ENCODE assay signal across 24 cellular contexts in genomic region chr22:48755332-48755949, GRCh38.
DNase-seq lines count a peak whose midpoint lies in the region; TF ChIP-seq lines count a peak whose summit lies in the region.
"Had no signal": no experiment of that assay in that cellular context is flagged by ENCODE, and none has a peak within 500 bp of the region (broad histone marks: within the 10 kb centered on the region; RNA-seq: fewer than 3 reads in every experiment).

No MANE protein-coding gene starts in this region.

- no peak overlapping the region for H3K27ac ChIP-seq in Peyer's patch
- H3K27ac ChIP-seq in sigmoid colon: no peak overlapping the region
- H3K27ac ChIP-seq: gastroesophageal sphincter, thoracic aorta, VCaP had no signal

- H3K27me3 Mint-ChIP-seq in activated CD4-positive, alpha-beta T cell treated with anti-CD3 and anti-CD28 coated beads, Interleukin-2, amount 10 ng/mL, durations not matched to agents 7 days and 5 days: no peaks in the 10 kb centered on the region

- no peak for TF ChIP-seq POLR2A in Peyer's patch (IDR thresholded peaks at IDR 0.05)
- TF ChIP-seq POLR2A in sigmoid colon (IDR thresholded peaks at IDR 0.05): no peak

- CTCF ChIA-PET in activated CD4-positive, alpha-beta T cell treated with anti-CD3 and anti-CD28 coated beads, Interleukin-2, amount 10 ng/mL, durations not matched to agents 7 days and 5 days (lab: Charles Lee): no interaction called here

- H3K36me3 ChIP-seq in Peyer's patch (no peaks in the 10 kb centered on the region), sigmoid colon (no peaks in the 10 kb centered on the region)
- H3K36me3 ChIP-seq: gastroesophageal sphincter, thoracic aorta had no signal

- H3K4me3 ChIP-seq in Peyer's patch: no peak overlapping the region
- no peak overlapping the region for H3K4me3 ChIP-seq in sigmoid colon
- H3K4me3 ChIP-seq: gastroesophageal sphincter, GM23338, thoracic aorta had no signal

- no peaks in the 10 kb centered on the region for H3K9me3 Mint-ChIP-seq in activated CD4-positive, alpha-beta T cell treated with anti-CD3 and anti-CD28 coated beads, Interleukin-2, amount 10 ng/mL, durations not matched to agents 7 days and 5 days
- H3K9me3 Mint-ChIP-seq: activated T-helper 1 cell treated with anti-CD3 and anti-CD28 coated beads, Interleukin-12 subunit alpha, Interleukin-12 subunit beta, Interleukin-2, Interleukin-4 antibody, amounts not matched to agents 30 ng/mL and 10 ng/mL and 1 ng/mL, durations not matched to agents 14 hours and 24 hours and 36 hours; stimulated activated naive B cell treated with anti-CD40 and anti-IgM and Interleukin-4, amounts not matched to agents 10 μg/mL and 1 μg/mL and 100 μg/mL, for 72 hours; T-helper 2 cell treated with Interferon-gamma antibody and Interleukin-4, amounts not matched to agents 5 μg/mL and 100 μg/mL, for 36 hours had no signal

- peak; percentile 7 for DNase-seq in activated CD4-positive, alpha-beta T cell treated with anti-CD3 and anti-CD28 coated beads for 1 hour
- no peak for DNase-seq in activated CD4-positive, alpha-beta T cell treated with anti-CD3 and anti-CD28 coated beads for 4 hours
- DNase-seq in Peyer's patch (peak; percentile 5 to 27 (median 26)), iPS-NIHi7 (ENCODE audit: extremely low spot score) (peak; percentile 8), sigmoid colon (peak; percentile 59), T-helper 2 cell (no peak)
- DNase-seq in activated CD4-positive, alpha-beta T cell treated with anti-CD3 and anti-CD28 coated beads, Interleukin-2, amount 10 ng/mL, durations not matched to agents 7 days and 5 days: no peak
- no peak for DNase-seq in stimulated activated CD4-positive, alpha-beta T cell treated with anti-CD3 and anti-CD28 coated beads, Interleukin-12 subunit alpha, Interleukin-12 subunit beta, amount 100 ng/mL, for 4 hours
- DNase-seq: 8988T; DND-41; Karpas-422; mesenchymal stem cell; NCI-H187; NCI-H69; stimulated activated CD4-positive, alpha-beta T cell treated with anti-CD3 and anti-CD28 coated beads, Interleukin-1b, Interleukin-23, amount 100 ng/mL, for 48 hours; stimulated activated naive B cell treated with anti-CD40 and anti-IgM and Interleukin-4, amounts not matched to agents 10 μg/mL and 1 μg/mL and 100 μg/mL, for 72 hours had no signal

- no peak overlapping the region for H3K27ac Mint-ChIP-seq in activated CD4-positive, alpha-beta T cell treated with anti-CD3 and anti-CD28 coated beads, Interleukin-2, amount 10 ng/mL, durations not matched to agents 7 days and 5 days
- H3K27ac Mint-ChIP-seq: activated naive CD8-positive, alpha-beta T cell; activated T-helper 1 cell treated with anti-CD3 and anti-CD28 coated beads, Interleukin-12 subunit alpha, Interleukin-12 subunit beta, Interleukin-2, Interleukin-4 antibody, amounts not matched to agents 30 ng/mL and 10 ng/mL and 1 ng/mL, durations not matched to agents 14 hours and 24 hours and 36 hours; GM23338; naive thymus-derived CD8-positive, alpha-beta T cell; stimulated activated naive B cell treated with anti-CD40 and anti-IgM and Interleukin-4, amounts not matched to agents 10 μg/mL and 1 μg/mL and 100 μg/mL, for 72 hours; T-helper 2 cell treated with Interferon-gamma antibody and Interleukin-4, amounts not matched to agents 5 μg/mL and 100 μg/mL, for 36 hours had no signal

- no peaks in the 10 kb centered on the region for H3K4me1 ChIP-seq in Peyer's patch
- H3K4me1 ChIP-seq in sigmoid colon: no peaks in the 10 kb centered on the region
- H3K4me1 ChIP-seq: gastroesophageal sphincter had no signal

- H3K9me3 ChIP-seq in Peyer's patch: no peaks in the 10 kb centered on the region
- H3K9me3 ChIP-seq in sigmoid colon: no peaks in the 10 kb centered on the region
- H3K9me3 ChIP-seq: gastroesophageal sphincter, thoracic aorta had no signal

- H3K27me3 ChIP-seq in Peyer's patch: no peaks in the 10 kb centered on the region
- H3K27me3 ChIP-seq in sigmoid colon: peaks cover 4 to 18% (median 5%) of the 10 kb centered on the region in 3 donors

- TF ChIP-seq CTCF in Peyer's patch (IDR thresholded peaks at IDR 0.05) (no peak), sigmoid colon (IDR thresholded peaks at IDR 0.05) (no peak)

- no peak overlapping the region for H3K4me3 Mint-ChIP-seq in activated CD4-positive, alpha-beta T cell treated with anti-CD3 and anti-CD28 coated beads, Interleukin-2, amount 10 ng/mL, durations not matched to agents 7 days and 5 days
- H3K4me3 Mint-ChIP-seq: activated naive CD8-positive, alpha-beta T cell; activated T-helper 1 cell treated with anti-CD3 and anti-CD28 coated beads, Interleukin-12 subunit alpha, Interleukin-12 subunit beta, Interleukin-2, Interleukin-4 antibody, amounts not matched to agents 30 ng/mL and 10 ng/mL and 1 ng/mL, durations not matched to agents 14 hours and 24 hours and 36 hours; GM23338; naive thymus-derived CD8-positive, alpha-beta T cell; stimulated activated naive B cell treated with anti-CD40 and anti-IgM and Interleukin-4, amounts not matched to agents 10 μg/mL and 1 μg/mL and 100 μg/mL, for 72 hours; T-helper 2 cell treated with Interferon-gamma antibody and Interleukin-4, amounts not matched to agents 5 μg/mL and 100 μg/mL, for 36 hours had no signal

- intact Hi-C loops in sigmoid colon (cut with DNase I): no loop called here

- WGBS in sigmoid colon, 2 donors: 90 to 91% methylated on average over 16 of the region's 16 CpGs

- H3K36me3 Mint-ChIP-seq in activated CD4-positive, alpha-beta T cell treated with anti-CD3 and anti-CD28 coated beads, Interleukin-2, amount 10 ng/mL, durations not matched to agents 7 days and 5 days (ENCODE audit: low read depth): no peaks in the 10 kb centered on the region
- H3K36me3 Mint-ChIP-seq: activated naive CD8-positive, alpha-beta T cell; naive thymus-derived CD8-positive, alpha-beta T cell; stimulated activated naive B cell treated with anti-CD40 and anti-IgM and Interleukin-4, amounts not matched to agents 10 μg/mL and 1 μg/mL and 100 μg/mL, for 72 hours had no signal

- TF ChIP-seq EP300 in sigmoid colon (IDR thresholded peaks at IDR 0.05): no peak

- POLR2A ChIA-PET in activated CD4-positive, alpha-beta T cell treated with anti-CD3 and anti-CD28 coated beads, Interleukin-2, amount 10 ng/mL, durations not matched to agents 7 days and 5 days (lab: Charles Lee): no interaction called here

- H3K4me1 Mint-ChIP-seq in activated CD4-positive, alpha-beta T cell treated with anti-CD3 and anti-CD28 coated beads, Interleukin-2, amount 10 ng/mL, durations not matched to agents 7 days and 5 days: no peaks in the 10 kb centered on the region
- H3K4me1 Mint-ChIP-seq: GM23338; naive thymus-derived CD8-positive, alpha-beta T cell; stimulated activated naive B cell treated with anti-CD40 and anti-IgM and Interleukin-4, amounts not matched to agents 10 μg/mL and 1 μg/mL and 100 μg/mL, for 72 hours had no signal

Comparison
In these comparisons a context has a peak if more than half of its experiments do, and no peak if none do; other contexts are left out.
1. DNase-seq: peak in activated CD4-positive, alpha-beta T cell treated with anti-CD3 and anti-CD28 coated beads for 1 hour (single experiment), Peyer's patch (3 of 3), iPS-NIHi7 (single experiment) and sigmoid colon (single experiment); none in activated CD4-positive, alpha-beta T cell treated with anti-CD3 and anti-CD28 coated beads for 4 hours (0 of 2), activated CD4-positive, alpha-beta T cell treated with anti-CD3 and anti-CD28 coated beads, Interleukin-2, amount 10 ng/mL, durations not matched to agents 7 days and 5 days (single experiment), T-helper 2 cell (0 of 5) and stimulated activated CD4-positive, alpha-beta T cell treated with anti-CD3 and anti-CD28 coated beads, Interleukin-12 subunit alpha, Interleukin-12 subunit beta, amount 100 ng/mL, for 4 hours (single experiment).